8 cellular contexts compared by ENCODE assay signal in genomic region chr6:7505196-7505699, GRCh38. TPM values are rescaled to one million over a fixed set of nuclear protein-coding genes. Genes with fewer than 3 reads are reported as not detected.
A peak's percentile ranks its signal among the peaks of the same experiment; 100 is the strongest.
DNase-seq lines count a peak whose midpoint lies in the region; ATAC-seq and TF ChIP-seq lines count a peak whose summit lies in the region.

No MANE protein-coding gene starts in this region.

- CTCF ChIA-PET in AG04449 (lab: Yijun Ruan, JAX) (interaction anchor here (0.9 to 1.5 kb wide), 3 partner anchors 10 to 80 kb away, joined by 3 to 5 read pairs (median 4); no protein-coding TSS in a partner anchor), HEK293T (lab: Yijun Ruan, JAX) (interaction anchor here (0.7 kb wide), 1 partner anchor 111 kb away, joined by 10 read pairs; no protein-coding TSS in a partner anchor)

- peak; percentile 49 for DNase-seq in AG04449 (ENCODE audit: low read depth, low spot score)
- DNase-seq in HEK293T (ENCODE audit: extremely low spot score) = peak; percentile 21
- peak; percentile 44 for DNase-seq in NOMO-1 treated with dmso at 0.1 percent for 144 hours (lab: John Stamatoyannopoulos, UW; ENCODE audit: unreplicated experiment)
- peak; percentile 33 for DNase-seq in occipital lobe (lab: John Stamatoyannopoulos, UW)
- no peak for DNase-seq in effector CD4-positive, alpha-beta T cell

- TF ChIP-seq CTCF in AG04449 (IDR thresholded peaks at IDR 0.05; ENCODE audit: insufficient read depth, low read length, missing control alignments) = no peak

- peak overlapping the region; percentile 70 to 89 for H3K27ac ChIP-seq in esophagus (ENCODE audit: low read depth in 2 of 2, low read length in 1 of 2)

- WGBS in esophagus, 2 donors = 29% methylated on average over 10 of the region's 10 CpGs

- no peak for ATAC-seq in GM18909 (IDR thresholded peaks at IDR 0.05; ENCODE audit: poor library complexity, unreplicated experiment)
- ATAC-seq in HG03469 (IDR thresholded peaks at IDR 0.05; ENCODE audit: unreplicated experiment) = no peak

- H3K4me3 ChIP-seq in AG04449 (ENCODE audit: low read depth, low read length) = no peak overlapping the region
- H3K4me3 ChIP-seq in esophagus (ENCODE audit: low read depth in 1 of 2, low read length in 2 of 2) = no peak overlapping the region

- no peaks in the 10 kb centered on the region for H3K36me3 ChIP-seq in esophagus (ENCODE audit: control insufficient read depth in 2 of 2, insufficient read depth in 2 of 2, low read length in 1 of 2)

- H3K4me1 ChIP-seq in esophagus (ENCODE audit: control insufficient read depth in 2 of 2, insufficient read depth in 2 of 2, low read length in 1 of 2) = peaks cover 0 to 3% of the 10 kb centered on the region in 2 donors

- H3K27me3 ChIP-seq in esophagus (ENCODE audit: control insufficient read depth in 1 of 2, insufficient read depth in 2 of 2, low read length in 2 of 2) = no peaks in the 10 kb centered on the region

- H3K9me3 ChIP-seq in esophagus (ENCODE audit: control insufficient read depth in 2 of 2, insufficient read depth in 1 of 2, low read depth in 1 of 2, low read length in 1 of 2) = no peaks in the 10 kb centered on the region

- POLR2A ChIA-PET in AG04449 (lab: Yijun Ruan, JAX) = interaction anchor here (0.9 to 1.0 kb wide), 2 partner anchors 17 to 36 kb away, joined by 3 to 4 read pairs; partner anchors contain the start of gene DSP
- POLR2A ChIA-PET in HEK293T (lab: Yijun Ruan, JAX) = interaction anchor here (0.6 kb wide), 1 partner anchor 36 kb away, joined by 3 read pairs; the partner anchor contains the start of gene DSP

TF ChIP-seq in HEK293T, 16 proteins besides CTCF, POLR2A, EP300 and RAD21:
- TF ChIP-seq NFRKB (IDR thresholded peaks at IDR 0.05) (no peak), PKNOX1 (IDR thresholded peaks at IDR 0.05) (no peak), FOXA1 (IDR thresholded peaks at IDR 0.05) (no peak), ELF4 (IDR thresholded peaks at IDR 0.05) (no peak), HDGF (IDR thresholded peaks at IDR 0.05; ENCODE audit: borderline replicate concordance) (no peak)

RNA-seq across cellular contexts. Expression of gene DSP, which starts 36.2 kb away (rescaled TPM):
- 100 to 1,000 TPM; 182 to 349 TPM for polyA plus RNA-seq in esophagus
- 7.6 TPM for total RNA-seq in occipital lobe
